ENCODE assay signal across 9 cellular contexts in the genomic region with DNA sequence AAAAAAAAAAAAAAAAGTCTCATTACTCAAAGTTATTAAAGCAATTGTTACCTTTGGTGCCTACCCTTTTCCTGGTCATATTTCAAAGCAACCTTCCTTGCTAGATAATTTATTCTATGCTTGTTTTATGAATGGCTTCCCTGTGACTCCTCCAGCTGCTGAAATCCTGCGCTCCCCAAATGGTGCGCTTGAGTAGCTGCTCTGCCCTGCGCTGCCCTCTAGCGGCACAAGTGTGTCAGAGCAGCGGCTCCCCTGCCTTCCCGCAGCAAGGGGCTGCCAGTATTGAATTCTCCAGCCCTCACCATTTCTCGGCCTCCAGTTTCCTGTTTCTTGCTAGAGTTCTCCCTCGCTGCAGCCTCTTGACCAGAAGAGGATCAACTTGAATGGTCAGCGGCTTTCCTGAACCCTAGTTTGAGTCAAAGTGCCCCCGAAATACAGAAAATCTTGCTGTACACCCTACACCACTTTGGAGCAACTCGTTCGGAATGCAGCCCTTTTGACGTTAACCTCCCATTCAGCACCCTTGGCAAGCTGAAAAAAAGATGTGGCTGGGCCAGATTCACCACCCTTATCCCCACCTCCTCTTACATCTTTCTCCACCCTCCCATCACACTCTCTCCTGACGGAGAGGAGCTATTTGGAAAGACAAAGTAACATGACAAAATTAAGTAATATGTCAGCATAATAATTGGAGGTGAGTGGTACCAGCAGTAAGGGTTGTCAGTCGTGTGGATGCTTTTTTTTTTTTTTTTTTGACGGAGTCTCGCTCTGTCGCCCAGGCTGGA.
A peak's percentile ranks its signal among the peaks of the same experiment; 100 is the strongest.
DNase-seq lines count a peak whose midpoint lies in the region; ATAC-seq, FAIRE-seq and TF ChIP-seq lines count a peak whose summit lies in the region.
"Had no signal": no experiment of that assay in that cellular context is flagged by ENCODE, and none has a peak within 500 bp of the region (broad histone marks: within the 10 kb centered on the region; RNA-seq: fewer than 3 reads in every experiment).

No MANE protein-coding gene starts in this region.

- no peak overlapping the region for H3K4me3 ChIP-seq in GM12878

- H3K9ac ChIP-seq in GM12878 (ENCODE audit: control insufficient read depth, insufficient read depth, low read length) = no peak overlapping the region

- in situ Hi-C loops in GM12878 (cut with MboI) = no loop called here

- no peaks in the 10 kb centered on the region for H3K36me3 ChIP-seq in GM12878 (ENCODE audit: control insufficient read depth in 2 of 2, insufficient read depth in 2 of 2, low read length in 1 of 2)

- no peaks in the 10 kb centered on the region for H3K79me2 ChIP-seq in GM12878 (ENCODE audit: control insufficient read depth, insufficient read depth, low read length)

- TF ChIP-seq CTCF in 22Rv1 (IDR thresholded peaks at IDR 0.05) (peak; percentile 98), GM12878 (IDR thresholded peaks at IDR 0.05 in 2 of 3, conservative IDR thresholded peaks at IDR 0.05 in 1 of 3; ENCODE audit: control insufficient read depth in 2 of 3, extremely low read depth in 1 of 3, insufficient read depth in 1 of 3, low read depth in 3 of 3, low read length in 3 of 3) (peak; percentile 93 to 97 (median 95))

- POLR2A ChIA-PET in GM12878 (lab: Charles Lee) = interaction anchor here (0.7 kb wide), 1 partner anchor 537 kb away, joined by 3 read pairs; no protein-coding TSS in a partner anchor

- H3K27me3 ChIP-seq in GM12878 (replicated peaks in 1 of 2; ENCODE audit: control insufficient read depth in 2 of 2, insufficient read depth in 2 of 2, low read length in 1 of 2) = no peaks in the 10 kb centered on the region; a peak in 1 of 4 replicates

- BruUV-seq in GM12878 (replicated peaks; lab: Mats Ljungman, UMichigan) = no TSS peak

- SMC1A ChIA-PET in GM12878 (lab: Charles Lee; ENCODE audit: uncharacterized antibody, unreplicated experiment) = interaction anchor here (0.7 to 6.2 kb wide), 11 partner anchors 9 to 233 kb away, joined by 3 to 42 read pairs (median 4); no protein-coding TSS in a partner anchor

- intact Hi-C loops in GM12878 (cut with micrococcal nuclease; ENCODE audit: unreplicated experiment) = loop anchor here (1.0 to 10.0 kb wide), 4 partner anchors 179 to 471 kb away; a partner anchor contains a TSS

- H4K20me1 ChIP-seq in GM12878 (ENCODE audit: control insufficient read depth, insufficient read depth) = no peaks in the 10 kb centered on the region

- WGBS in GM12878 (ENCODE audit: insufficient coverage, insufficient replicate concordance, low lambda C conversion rate, missing lambda C conversion rate) = 26% methylated on average over 15 of the region's 18 CpGs

- FAIRE-seq in GM12878 (lab: Jason Lieb, UNC) = peak; percentile 83
- FAIRE-seq: G401.6 had no signal

- CTCF ChIA-PET in GM12878 (lab: Yijun Ruan, JAX) = interaction anchor here (0.6 to 13.6 kb wide), 36 partner anchors 8 to 1091 kb away, joined by 3 to 261 read pairs (median 4); no protein-coding TSS in a partner anchor

- no peak overlapping the region for H2AFZ ChIP-seq in GM12878 (ENCODE audit: control insufficient read depth, low read depth, low read length)

- H3K9me3 ChIP-seq in GM12878 (replicated peaks; ENCODE audit: control insufficient read depth, insufficient read depth, low read length) = no peaks in the 10 kb centered on the region

- ATAC-seq in GM18502 (IDR thresholded peaks at IDR 0.05; ENCODE audit: poor library complexity, unreplicated experiment) = peak; percentile 95
- ATAC-seq in HG02943 (IDR thresholded peaks at IDR 0.05; ENCODE audit: low read depth, unreplicated experiment) = peak; percentile 82
- peak; percentile 96 for ATAC-seq in GM12878

- no peak for TF ChIP-seq POLR2A in GM12878 (IDR thresholded peaks at IDR 0.05; ENCODE audit: low read depth, low read length)

- TF ChIP-seq EP300 in GM12878 (IDR thresholded peaks at IDR 0.05; ENCODE audit: borderline replicate concordance in 1 of 2, control insufficient read depth in 1 of 2, low read depth in 2 of 2, low read length in 2 of 2) = no peak

- RAD21 ChIA-PET in GM12878 (lab: Charles Lee; ENCODE audit: unreplicated experiment) = interaction anchor here (0.6 to 3.4 kb wide), 11 partner anchors 9 to 257 kb away, joined by 3 to 18 read pairs (median 4); no protein-coding TSS in a partner anchor

- peak; percentile 81 for TF ChIP-seq RAD21 in GM12878 (IDR thresholded peaks at IDR 0.05; ENCODE audit: insufficient read depth, low read depth, low read length)

- H3K27ac ChIP-seq in 22Rv1 = no peak overlapping the region
- no peak overlapping the region for H3K27ac ChIP-seq in GM12878 (ENCODE audit: control insufficient read depth, insufficient read depth)

- no peaks in the 10 kb centered on the region for H3K4me1 ChIP-seq in GM12878 (ENCODE audit: control insufficient read depth, insufficient read depth, low read length)

- H3K4me2 ChIP-seq in GM12878 (ENCODE audit: control insufficient read depth, insufficient read depth) = no peak overlapping the region

- peak; percentile 66 to 72 for DNase-seq in NCI-H2081 (lab: John Stamatoyannopoulos, UW)
- peak; percentile 68 for DNase-seq in UCSD-AML1 (lab: John Stamatoyannopoulos, UW; ENCODE audit: unreplicated experiment)
- no peak for DNase-seq in GM12878 (ENCODE audit: low read depth, low spot score)
- peak; percentile 83 for DNase-seq in iPS-NIHi11 (ENCODE audit: low spot score)
- peak; percentile 38 to 65 for DNase-seq in stimulated activated CD4-positive, alpha-beta T cell treated with anti-CD3 and anti-CD28 coated beads, Interleukin-15, amount 100 ng/mL, for 1 hour (ENCODE audit: low read depth in 1 of 2, low spot score in 1 of 2)

TF ChIP-seq in GM12878, 131 proteins besides CTCF, POLR2A, EP300 and RAD21 (continues in another document):
- TF ChIP-seq MEF2A (IDR thresholded peaks at IDR 0.05; ENCODE audit: insufficient read depth, low read depth, low read length) = no peak
- TF ChIP-seq, protein P1, sequence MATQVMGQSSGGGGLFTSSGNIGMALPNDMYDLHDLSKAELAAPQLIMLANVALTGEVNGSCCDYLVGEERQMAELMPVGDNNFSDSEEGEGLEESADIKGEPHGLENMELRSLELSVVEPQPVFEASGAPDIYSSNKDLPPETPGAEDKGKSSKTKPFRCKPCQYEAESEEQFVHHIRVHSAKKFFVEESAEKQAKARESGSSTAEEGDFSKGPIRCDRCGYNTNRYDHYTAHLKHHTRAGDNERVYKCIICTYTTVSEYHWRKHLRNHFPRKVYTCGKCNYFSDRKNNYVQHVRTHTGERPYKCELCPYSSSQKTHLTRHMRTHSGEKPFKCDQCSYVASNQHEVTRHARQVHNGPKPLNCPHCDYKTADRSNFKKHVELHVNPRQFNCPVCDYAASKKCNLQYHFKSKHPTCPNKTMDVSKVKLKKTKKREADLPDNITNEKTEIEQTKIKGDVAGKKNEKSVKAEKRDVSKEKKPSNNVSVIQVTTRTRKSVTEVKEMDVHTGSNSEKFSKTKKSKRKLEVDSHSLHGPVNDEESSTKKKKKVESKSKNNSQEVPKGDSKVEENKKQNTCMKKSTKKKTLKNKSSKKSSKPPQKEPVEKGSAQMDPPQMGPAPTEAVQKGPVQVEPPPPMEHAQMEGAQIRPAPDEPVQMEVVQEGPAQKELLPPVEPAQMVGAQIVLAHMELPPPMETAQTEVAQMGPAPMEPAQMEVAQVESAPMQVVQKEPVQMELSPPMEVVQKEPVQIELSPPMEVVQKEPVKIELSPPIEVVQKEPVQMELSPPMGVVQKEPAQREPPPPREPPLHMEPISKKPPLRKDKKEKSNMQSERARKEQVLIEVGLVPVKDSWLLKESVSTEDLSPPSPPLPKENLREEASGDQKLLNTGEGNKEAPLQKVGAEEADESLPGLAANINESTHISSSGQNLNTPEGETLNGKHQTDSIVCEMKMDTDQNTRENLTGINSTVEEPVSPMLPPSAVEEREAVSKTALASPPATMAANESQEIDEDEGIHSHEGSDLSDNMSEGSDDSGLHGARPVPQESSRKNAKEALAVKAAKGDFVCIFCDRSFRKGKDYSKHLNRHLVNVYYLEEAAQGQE (IDR thresholded peaks at IDR 0.05; ENCODE audit: low read depth, low read length) = no peak
- peak; percentile 46; the same call in 1 of the 2 replicates for TF ChIP-seq PAX5 (IDR thresholded peaks at IDR 0.05; ENCODE audit: borderline replicate concordance, low read depth, low read length)
- no peak for TF ChIP-seq SP1 (IDR thresholded peaks at IDR 0.05; ENCODE audit: low read depth, low read length)
- no peak for TF ChIP-seq PAX8 (IDR thresholded peaks at IDR 0.05)
- no peak for TF ChIP-seq BRCA1 (IDR thresholded peaks at IDR 0.05; ENCODE audit: low read depth, low read length)
- TF ChIP-seq PML (IDR thresholded peaks at IDR 0.05; ENCODE audit: low read length) = no peak
- no peak for TF ChIP-seq HCFC1 (IDR thresholded peaks at IDR 0.05; ENCODE audit: low read length)
- no peak for TF ChIP-seq ZBED1 (IDR thresholded peaks at IDR 0.05; ENCODE audit: borderline replicate concordance)
- TF ChIP-seq YY1 (IDR thresholded peaks at IDR 0.05; ENCODE audit: low read depth, low read length) = peak; percentile 67; the same call in 1 of the 2 replicates
- no peak for TF ChIP-seq KLF5 (IDR thresholded peaks at IDR 0.05; ENCODE audit: partially characterized antibody)
- TF ChIP-seq ESRRA (IDR thresholded peaks at IDR 0.05; ENCODE audit: low read length) = no peak
- TF ChIP-seq JUNB (IDR thresholded peaks at IDR 0.05) = no peak
- TF ChIP-seq RUNX3 (IDR thresholded peaks at IDR 0.05; ENCODE audit: low read length) = no peak
